In the genomic region with DNA sequence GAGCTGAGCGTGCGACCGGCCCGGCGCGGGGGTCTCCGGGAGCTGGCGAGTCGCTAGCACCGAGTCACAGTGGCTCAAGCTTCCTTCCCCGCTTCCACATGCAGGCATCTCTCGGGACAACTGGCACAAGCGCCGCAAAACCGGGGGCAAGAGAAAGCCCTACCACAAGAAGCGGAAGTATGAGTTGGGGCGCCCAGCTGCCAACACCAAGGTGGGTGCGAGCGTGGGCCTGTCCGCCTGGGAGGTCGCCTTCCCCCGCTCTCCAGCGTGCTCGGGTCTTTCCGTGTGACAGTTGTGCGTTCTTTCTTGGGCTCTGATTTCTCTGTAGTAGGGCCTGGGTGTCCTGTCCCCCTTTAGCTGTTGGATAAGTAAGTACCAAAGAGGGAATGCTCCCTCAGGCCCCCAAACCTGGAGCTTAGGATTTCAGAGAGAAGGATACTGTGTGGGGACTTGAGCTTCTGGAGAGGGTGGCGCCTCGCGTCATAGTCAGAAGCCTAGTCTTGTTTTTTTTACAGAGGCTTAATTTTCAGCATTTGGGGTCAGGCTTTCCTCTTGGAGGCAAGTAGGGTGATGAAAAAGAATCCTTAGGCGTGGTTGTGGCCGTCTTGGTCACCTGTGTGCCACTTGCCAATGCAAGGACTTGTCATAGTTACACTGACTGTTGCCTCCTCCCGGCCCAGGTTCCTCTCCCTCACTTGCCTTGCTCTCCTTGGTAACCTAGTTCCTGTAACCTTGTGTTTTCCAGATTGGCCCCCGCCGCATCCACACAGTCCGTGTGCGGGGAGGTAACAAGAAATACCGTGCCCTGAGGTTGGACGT, we compare ENCODE assay signal across 2 cellular contexts.
TF ChIP-seq lines count a peak whose summit lies in the region.

No MANE protein-coding gene starts in this region.

TF ChIP-seq in HEK293, 187 proteins besides CTCF, POLR2A, EP300 and RAD21 (continues in another document):
- TF ChIP-seq ZNF707 (tag by site-specific recombination; IDR thresholded peaks at IDR 0.05) (no peak), ZNF324 (tag by site-specific recombination; IDR thresholded peaks at IDR 0.05) (no peak), WT1 (tag by site-specific recombination; IDR thresholded peaks at IDR 0.05) (no peak), ZFHX2 (tag by site-specific recombination; conservative IDR thresholded peaks at IDR 0.05) (peak; percentile 63), OVOL3 (tag by site-specific recombination; IDR thresholded peaks at IDR 0.05) (no peak), ZNF10 (tag by site-specific recombination; IDR thresholded peaks at IDR 0.05) (no peak), YY2 (tag by site-specific recombination; IDR thresholded peaks at IDR 0.05) (no peak), ZNF791 (tag by site-specific recombination; IDR thresholded peaks at IDR 0.05) (no peak), ZNF394 (tag by site-specific recombination; IDR thresholded peaks at IDR 0.05; ENCODE audit: borderline replicate concordance) (no peak), KLF16 (tag by site-specific recombination; IDR thresholded peaks at IDR 0.05) (no peak), ZBTB48 (tag by site-specific recombination; IDR thresholded peaks at IDR 0.05) (no peak), ZNF239 (tag by site-specific recombination; IDR thresholded peaks at IDR 0.05) (no peak), SCRT1 (tag by site-specific recombination; IDR thresholded peaks at IDR 0.05; ENCODE audit: borderline replicate concordance) (no peak)
- TF ChIP-seq, protein P1, sequence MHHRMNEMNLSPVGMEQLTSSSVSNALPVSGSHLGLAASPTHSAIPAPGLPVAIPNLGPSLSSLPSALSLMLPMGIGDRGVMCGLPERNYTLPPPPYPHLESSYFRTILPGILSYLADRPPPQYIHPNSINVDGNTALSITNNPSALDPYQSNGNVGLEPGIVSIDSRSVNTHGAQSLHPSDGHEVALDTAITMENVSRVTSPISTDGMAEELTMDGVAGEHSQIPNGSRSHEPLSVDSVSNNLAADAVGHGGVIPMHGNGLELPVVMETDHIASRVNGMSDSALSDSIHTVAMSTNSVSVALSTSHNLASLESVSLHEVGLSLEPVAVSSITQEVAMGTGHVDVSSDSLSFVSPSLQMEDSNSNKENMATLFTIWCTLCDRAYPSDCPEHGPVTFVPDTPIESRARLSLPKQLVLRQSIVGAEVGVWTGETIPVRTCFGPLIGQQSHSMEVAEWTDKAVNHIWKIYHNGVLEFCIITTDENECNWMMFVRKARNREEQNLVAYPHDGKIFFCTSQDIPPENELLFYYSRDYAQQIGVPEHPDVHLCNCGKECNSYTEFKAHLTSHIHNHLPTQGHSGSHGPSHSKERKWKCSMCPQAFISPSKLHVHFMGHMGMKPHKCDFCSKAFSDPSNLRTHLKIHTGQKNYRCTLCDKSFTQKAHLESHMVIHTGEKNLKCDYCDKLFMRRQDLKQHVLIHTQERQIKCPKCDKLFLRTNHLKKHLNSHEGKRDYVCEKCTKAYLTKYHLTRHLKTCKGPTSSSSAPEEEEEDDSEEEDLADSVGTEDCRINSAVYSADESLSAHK (tag by site-specific recombination; IDR thresholded peaks at IDR 0.05) = no peak
- TF ChIP-seq, protein P2, sequence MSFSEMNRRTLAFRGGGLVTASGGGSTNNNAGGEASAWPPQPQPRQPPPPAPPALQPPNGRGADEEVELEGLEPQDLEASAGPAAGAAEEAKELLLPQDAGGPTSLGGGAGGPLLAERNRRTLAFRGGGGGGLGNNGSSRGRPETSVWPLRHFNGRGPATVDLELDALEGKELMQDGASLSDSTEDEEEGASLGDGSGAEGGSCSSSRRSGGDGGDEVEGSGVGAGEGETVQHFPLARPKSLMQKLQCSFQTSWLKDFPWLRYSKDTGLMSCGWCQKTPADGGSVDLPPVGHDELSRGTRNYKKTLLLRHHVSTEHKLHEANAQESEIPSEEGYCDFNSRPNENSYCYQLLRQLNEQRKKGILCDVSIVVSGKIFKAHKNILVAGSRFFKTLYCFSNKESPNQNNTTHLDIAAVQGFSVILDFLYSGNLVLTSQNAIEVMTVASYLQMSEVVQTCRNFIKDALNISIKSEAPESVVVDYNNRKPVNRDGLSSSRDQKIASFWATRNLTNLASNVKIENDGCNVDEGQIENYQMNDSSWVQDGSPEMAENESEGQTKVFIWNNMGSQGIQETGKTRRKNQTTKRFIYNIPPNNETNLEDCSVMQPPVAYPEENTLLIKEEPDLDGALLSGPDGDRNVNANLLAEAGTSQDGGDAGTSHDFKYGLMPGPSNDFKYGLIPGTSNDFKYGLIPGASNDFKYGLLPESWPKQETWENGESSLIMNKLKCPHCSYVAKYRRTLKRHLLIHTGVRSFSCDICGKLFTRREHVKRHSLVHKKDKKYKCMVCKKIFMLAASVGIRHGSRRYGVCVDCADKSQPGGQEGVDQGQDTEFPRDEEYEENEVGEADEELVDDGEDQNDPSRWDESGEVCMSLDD (tag by site-specific recombination; IDR thresholded peaks at IDR 0.05) = no peak
- TF ChIP-seq, protein P3, sequence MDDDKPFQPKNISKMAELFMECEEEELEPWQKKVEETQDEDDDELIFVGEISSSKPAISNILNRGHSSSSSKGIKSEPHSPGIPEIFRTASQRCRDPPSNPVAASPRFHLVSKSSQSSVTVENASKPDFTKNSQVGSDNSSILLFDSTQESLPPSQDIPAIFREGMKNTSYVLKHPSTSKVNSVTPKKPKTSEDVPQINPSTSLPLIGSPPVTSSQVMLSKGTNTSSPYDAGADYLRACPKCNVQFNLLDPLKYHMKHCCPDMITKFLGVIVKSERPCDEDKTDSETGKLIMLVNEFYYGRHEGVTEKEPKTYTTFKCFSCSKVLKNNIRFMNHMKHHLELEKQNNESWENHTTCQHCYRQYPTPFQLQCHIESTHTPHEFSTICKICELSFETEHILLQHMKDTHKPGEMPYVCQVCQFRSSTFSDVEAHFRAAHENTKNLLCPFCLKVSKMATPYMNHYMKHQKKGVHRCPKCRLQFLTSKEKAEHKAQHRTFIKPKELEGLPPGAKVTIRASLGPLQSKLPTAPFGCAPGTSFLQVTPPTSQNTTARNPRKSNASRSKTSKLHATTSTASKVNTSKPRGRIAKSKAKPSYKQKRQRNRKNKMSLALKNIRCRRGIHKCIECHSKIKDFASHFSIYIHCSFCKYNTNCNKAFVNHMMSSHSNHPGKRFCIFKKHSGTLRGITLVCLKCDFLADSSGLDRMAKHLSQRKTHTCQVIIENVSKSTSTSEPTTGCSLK (tag by site-specific recombination; IDR thresholded peaks at IDR 0.05) = no peak
- TF ChIP-seq, protein P4, sequence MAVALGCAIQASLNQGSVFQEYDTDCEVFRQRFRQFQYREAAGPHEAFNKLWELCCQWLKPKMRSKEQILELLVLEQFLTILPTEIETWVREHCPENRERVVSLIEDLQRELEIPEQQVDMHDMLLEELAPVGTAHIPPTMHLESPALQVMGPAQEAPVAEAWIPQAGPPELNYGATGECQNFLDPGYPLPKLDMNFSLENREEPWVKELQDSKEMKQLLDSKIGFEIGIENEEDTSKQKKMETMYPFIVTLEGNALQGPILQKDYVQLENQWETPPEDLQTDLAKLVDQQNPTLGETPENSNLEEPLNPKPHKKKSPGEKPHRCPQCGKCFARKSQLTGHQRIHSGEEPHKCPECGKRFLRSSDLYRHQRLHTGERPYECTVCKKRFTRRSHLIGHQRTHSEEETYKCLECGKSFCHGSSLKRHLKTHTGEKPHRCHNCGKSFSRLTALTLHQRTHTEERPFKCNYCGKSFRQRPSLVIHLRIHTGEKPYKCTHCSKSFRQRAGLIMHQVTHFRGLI (tag by site-specific recombination; IDR thresholded peaks at IDR 0.05) = peak; percentile 39; the same call in 1 of the 2 replicates

TF ChIP-seq in HepG2, 621 proteins besides CTCF, POLR2A, EP300 and RAD21 (continues in another document):
- TF ChIP-seq ZNF326 (CRISPR knock-in tag; IDR thresholded peaks at IDR 0.05; ENCODE audit: borderline replicate concordance) (no peak), ZBTB7A (CRISPR knock-in tag; IDR thresholded peaks at IDR 0.05) (no peak), SIN3B (IDR thresholded peaks at IDR 0.05; ENCODE audit: low read length) (no peak), PHF20 (CRISPR knock-in tag; IDR thresholded peaks at IDR 0.05) (no peak), ZNF546 (CRISPR knock-in tag; conservative IDR thresholded peaks at IDR 0.05) (no peak), MZF1 (CRISPR knock-in tag; IDR thresholded peaks at IDR 0.05; ENCODE audit: borderline replicate concordance) (no peak), CCAR2 (optimal IDR thresholded peaks at IDR 0.05; ENCODE audit: low read depth, low read length) (no peak), SP4 (CRISPR knock-in tag; IDR thresholded peaks at IDR 0.05) (no peak), NONO (IDR thresholded peaks at IDR 0.05) (no peak), NONO (CRISPR knock-in tag; conservative IDR thresholded peaks at IDR 0.05) (no peak; the same call in 1 of the 2 replicates), ZNF274 (CRISPR knock-in tag; IDR thresholded peaks at IDR 0.05) (no peak), SAFB2 (CRISPR knock-in tag; IDR thresholded peaks at IDR 0.05; ENCODE audit: borderline replicate concordance, low read depth) (no peak), ZNF615 (CRISPR knock-in tag; IDR thresholded peaks at IDR 0.05; ENCODE audit: borderline replicate concordance) (no peak), U2AF1 (optimal IDR thresholded peaks at IDR 0.05; ENCODE audit: low read depth, low read length) (no peak), RXRB (CRISPR knock-in tag; IDR thresholded peaks at IDR 0.05; ENCODE audit: borderline replicate concordance) (no peak), ZNF777 (CRISPR knock-in tag; IDR thresholded peaks at IDR 0.05) (no peak; the same call in 1 of the 2 replicates), ZNF101 (CRISPR knock-in tag; IDR thresholded peaks at IDR 0.05; ENCODE audit: borderline replicate concordance, low read depth) (peak; percentile 38; the same call in 1 of the 2 replicates), ZKSCAN5 (CRISPR knock-in tag; IDR thresholded peaks at IDR 0.05) (no peak), NR2F6 (IDR thresholded peaks at IDR 0.05) (no peak), NR2F6 (CRISPR knock-in tag; IDR thresholded peaks at IDR 0.05) (no peak), NRL (CRISPR knock-in tag; IDR thresholded peaks at IDR 0.05; ENCODE audit: borderline replicate concordance) (no peak), CENPT (CRISPR knock-in tag; IDR thresholded peaks at IDR 0.05; ENCODE audit: low read depth) (no peak)
- TF ChIP-seq, protein P5, sequence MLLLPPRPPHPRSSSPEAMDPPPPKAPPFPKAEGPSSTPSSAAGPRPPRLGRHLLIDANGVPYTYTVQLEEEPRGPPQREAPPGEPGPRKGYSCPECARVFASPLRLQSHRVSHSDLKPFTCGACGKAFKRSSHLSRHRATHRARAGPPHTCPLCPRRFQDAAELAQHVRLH (CRISPR knock-in tag; IDR thresholded peaks at IDR 0.05; ENCODE audit: borderline replicate concordance, low read depth) = no peak
- TF ChIP-seq, protein P6, sequence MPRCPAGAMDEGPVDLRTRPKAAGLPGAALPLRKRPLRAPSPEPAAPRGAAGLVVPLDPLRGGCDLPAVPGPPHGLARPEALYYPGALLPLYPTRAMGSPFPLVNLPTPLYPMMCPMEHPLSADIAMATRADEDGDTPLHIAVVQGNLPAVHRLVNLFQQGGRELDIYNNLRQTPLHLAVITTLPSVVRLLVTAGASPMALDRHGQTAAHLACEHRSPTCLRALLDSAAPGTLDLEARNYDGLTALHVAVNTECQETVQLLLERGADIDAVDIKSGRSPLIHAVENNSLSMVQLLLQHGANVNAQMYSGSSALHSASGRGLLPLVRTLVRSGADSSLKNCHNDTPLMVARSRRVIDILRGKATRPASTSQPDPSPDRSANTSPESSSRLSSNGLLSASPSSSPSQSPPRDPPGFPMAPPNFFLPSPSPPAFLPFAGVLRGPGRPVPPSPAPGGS (CRISPR knock-in tag; IDR thresholded peaks at IDR 0.05) = no peak
- TF ChIP-seq, protein P7, sequence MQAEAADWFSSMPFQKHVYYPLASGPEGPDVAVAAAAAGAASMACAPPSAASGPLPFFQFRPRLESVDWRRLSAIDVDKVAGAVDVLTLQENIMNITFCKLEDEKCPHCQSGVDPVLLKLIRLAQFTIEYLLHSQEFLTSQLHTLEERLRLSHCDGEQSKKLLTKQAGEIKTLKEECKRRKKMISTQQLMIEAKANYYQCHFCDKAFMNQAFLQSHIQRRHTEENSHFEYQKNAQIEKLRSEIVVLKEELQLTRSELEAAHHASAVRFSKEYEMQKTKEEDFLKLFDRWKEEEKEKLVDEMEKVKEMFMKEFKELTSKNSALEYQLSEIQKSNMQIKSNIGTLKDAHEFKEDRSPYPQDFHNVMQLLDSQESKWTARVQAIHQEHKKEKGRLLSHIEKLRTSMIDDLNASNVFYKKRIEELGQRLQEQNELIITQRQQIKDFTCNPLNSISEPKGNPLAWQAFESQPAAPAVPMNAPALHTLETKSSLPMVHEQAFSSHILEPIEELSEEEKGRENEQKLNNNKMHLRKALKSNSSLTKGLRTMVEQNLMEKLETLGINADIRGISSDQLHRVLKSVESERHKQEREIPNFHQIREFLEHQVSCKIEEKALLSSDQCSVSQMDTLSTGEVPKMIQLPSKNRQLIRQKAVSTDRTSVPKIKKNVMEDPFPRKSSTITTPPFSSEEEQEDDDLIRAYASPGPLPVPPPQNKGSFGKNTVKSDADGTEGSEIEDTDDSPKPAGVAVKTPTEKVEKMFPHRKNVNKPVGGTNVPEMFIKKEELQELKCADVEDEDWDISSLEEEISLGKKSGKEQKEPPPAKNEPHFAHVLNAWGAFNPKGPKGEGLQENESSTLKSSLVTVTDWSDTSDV (CRISPR knock-in tag; IDR thresholded peaks at IDR 0.05) = no peak
- TF ChIP-seq, protein P8, sequence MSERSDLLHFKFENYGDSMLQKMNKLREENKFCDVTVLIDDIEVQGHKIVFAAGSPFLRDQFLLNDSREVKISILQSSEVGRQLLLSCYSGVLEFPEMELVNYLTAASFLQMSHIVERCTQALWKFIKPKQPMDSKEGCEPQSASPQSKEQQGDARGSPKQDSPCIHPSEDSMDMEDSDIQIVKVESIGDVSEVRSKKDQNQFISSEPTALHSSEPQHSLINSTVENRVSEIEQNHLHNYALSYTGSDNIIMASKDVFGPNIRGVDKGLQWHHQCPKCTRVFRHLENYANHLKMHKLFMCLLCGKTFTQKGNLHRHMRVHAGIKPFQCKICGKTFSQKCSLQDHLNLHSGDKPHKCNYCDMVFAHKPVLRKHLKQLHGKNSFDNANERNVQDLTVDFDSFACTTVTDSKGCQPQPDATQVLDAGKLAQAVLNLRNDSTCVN (CRISPR knock-in tag; IDR thresholded peaks at IDR 0.05; ENCODE audit: borderline replicate concordance) = no peak
- TF ChIP-seq, protein P9, sequence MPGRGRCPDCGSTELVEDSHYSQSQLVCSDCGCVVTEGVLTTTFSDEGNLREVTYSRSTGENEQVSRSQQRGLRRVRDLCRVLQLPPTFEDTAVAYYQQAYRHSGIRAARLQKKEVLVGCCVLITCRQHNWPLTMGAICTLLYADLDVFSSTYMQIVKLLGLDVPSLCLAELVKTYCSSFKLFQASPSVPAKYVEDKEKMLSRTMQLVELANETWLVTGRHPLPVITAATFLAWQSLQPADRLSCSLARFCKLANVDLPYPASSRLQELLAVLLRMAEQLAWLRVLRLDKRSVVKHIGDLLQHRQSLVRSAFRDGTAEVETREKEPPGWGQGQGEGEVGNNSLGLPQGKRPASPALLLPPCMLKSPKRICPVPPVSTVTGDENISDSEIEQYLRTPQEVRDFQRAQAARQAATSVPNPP (CRISPR knock-in tag; IDR thresholded peaks at IDR 0.05) = no peak
- TF ChIP-seq, protein P10, sequence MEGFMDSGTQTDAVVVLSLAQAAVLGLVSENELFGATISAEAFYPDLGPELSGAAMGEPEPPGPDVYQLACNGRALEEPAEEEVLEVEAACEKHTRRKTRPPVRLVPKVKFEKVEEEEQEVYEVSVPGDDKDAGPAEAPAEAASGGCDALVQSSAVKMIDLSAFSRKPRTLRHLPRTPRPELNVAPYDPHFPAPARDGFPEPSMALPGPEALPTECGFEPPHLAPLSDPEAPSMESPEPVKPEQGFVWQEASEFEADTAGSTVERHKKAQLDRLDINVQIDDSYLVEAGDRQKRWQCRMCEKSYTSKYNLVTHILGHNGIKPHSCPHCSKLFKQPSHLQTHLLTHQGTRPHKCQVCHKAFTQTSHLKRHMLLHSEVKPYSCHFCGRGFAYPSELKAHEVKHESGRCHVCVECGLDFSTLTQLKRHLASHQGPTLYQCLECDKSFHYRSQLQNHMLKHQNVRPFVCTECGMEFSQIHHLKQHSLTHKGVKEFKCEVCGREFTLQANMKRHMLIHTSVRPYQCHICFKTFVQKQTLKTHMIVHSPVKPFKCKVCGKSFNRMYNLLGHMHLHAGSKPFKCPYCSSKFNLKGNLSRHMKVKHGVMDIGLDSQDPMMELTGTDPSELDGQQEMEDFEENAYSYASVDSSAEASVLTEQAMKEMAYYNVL (CRISPR knock-in tag; IDR thresholded peaks at IDR 0.05; ENCODE audit: borderline replicate concordance) = no peak
